ENCODE assay signal across 8 cellular contexts in the genomic region with DNA sequence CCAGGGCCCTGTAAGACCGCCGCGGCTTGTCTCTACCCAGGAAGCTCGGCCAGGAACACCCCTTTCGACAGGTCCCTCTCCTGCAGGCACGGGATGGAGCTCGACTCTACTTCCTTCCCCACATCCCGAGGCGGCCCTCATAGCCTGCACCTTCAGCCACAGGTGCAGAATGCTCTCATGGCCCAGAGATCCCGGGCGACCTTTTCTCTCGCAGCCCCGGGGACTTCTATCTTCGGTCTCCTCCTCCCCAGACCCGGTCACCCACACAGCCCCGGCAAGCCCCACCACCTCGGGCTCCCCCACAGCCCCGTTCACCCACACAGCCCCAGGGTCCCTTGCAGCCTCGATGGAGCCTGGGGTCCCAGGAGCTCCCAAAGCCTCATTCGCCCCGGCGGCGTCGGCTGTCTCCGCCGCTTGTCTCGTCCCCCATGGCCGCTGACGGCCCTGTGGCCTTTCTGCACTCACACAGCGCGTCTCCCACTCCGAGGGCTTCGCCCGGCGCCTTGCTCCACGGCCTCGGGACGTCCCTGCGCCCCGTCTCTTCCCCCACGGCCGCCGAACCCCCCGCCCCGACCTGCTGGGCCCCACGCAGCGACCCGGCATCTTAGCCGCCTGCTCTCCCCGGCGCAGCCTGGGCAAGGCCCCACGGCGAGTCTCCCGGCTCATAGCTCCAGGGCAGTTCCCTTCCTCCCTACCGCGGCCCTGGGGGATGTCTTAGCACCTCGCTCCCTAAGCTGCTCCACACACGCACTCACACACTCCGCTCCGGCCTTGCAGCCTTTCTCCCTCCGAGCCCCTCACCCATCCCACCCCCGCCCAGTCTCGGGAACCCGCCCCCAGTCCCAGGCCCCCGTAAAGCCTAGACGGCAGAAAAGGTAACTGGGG. TPM values are rescaled to one million over a fixed set of nuclear protein-coding genes. Genes with fewer than 3 reads are reported as not detected.
A peak's percentile ranks its signal among the peaks of the same experiment; 100 is the strongest.
DNase-seq lines count a peak whose midpoint lies in the region; ATAC-seq, FAIRE-seq and TF ChIP-seq lines count a peak whose summit lies in the region.

No MANE protein-coding gene starts in this region.

- intact Hi-C loops in left colon (cut with DNase I, micrococcal nuclease): no loop called here

- H3K4me1 Mint-ChIP-seq in chondrocyte (ENCODE audit: low read depth): peaks cover 35% of the 10 kb centered on the region

- TF ChIP-seq CTCF in chondrocyte (IDR thresholded peaks at IDR 0.05): no peak

- peaks cover 4% of the 10 kb centered on the region for H3K36me3 Mint-ChIP-seq in chondrocyte (ENCODE audit: low read depth)

- peak overlapping the region; percentile 82 for H3K4me3 Mint-ChIP-seq in chondrocyte (ENCODE audit: unreplicated experiment)

- H3K9me3 Mint-ChIP-seq in chondrocyte (ENCODE audit: low read depth): no peaks in the 10 kb centered on the region

- peak overlapping the region; percentile 95 for H3K27ac Mint-ChIP-seq in chondrocyte (ENCODE audit: unreplicated experiment)

- FAIRE-seq in H54 (lab: Jason Lieb, UNC): no peak

- no peak for TF ChIP-seq POLR2A in H54 (IDR thresholded peaks at IDR 0.05; ENCODE audit: low read depth, low read length)

- H3K27me3 Mint-ChIP-seq in chondrocyte (ENCODE audit: low read depth): no peaks in the 10 kb centered on the region

- peak; percentile 4 for ATAC-seq in HG02588 (IDR thresholded peaks at IDR 0.05; ENCODE audit: unreplicated experiment)
- peak; percentile 54 for ATAC-seq in left colon
- ATAC-seq in stimulated activated naive CD8-positive, alpha-beta T cell treated with anti-CD3 and anti-CD28 coated beads, Interleukin-15, Interleukin-2, amounts not matched to agents 100 U/mL and 50 U/mL, for 24 hours: peak; percentile 16

- DNase-seq in EL (peak; percentile 48), RPMI8226 (peak; percentile 43), chondrocyte (ENCODE audit: low spot score) (no peak), left colon (peak; percentile 37 to 55), cortex of kidney (lab: John Stamatoyannopoulos, UW) (no peak), H54 (ENCODE audit: insufficient read length, low spot score) (no peak)
- peak; percentile 45 for DNase-seq in stimulated activated naive CD8-positive, alpha-beta T cell treated with anti-CD3 and anti-CD28 coated beads, Interleukin-15, Interleukin-2, amounts not matched to agents 100 U/mL and 50 U/mL, for 24 hours

RNA-seq across cellular contexts. Expression of gene KIAA0753, which starts 0.6 kb away (rescaled TPM):
- total RNA-seq in chondrocyte (14.5 to 19.1 TPM (median 15.8 TPM) in 3 replicates), left colon (10 to 100 TPM; 14.1 to 15.8 TPM)

RNA-seq across cellular contexts. Expression of gene TXNDC17, which starts 1.0 kb away (rescaled TPM):
- 71.5 to 76.2 TPM (median 76.1 TPM) in 3 replicates for total RNA-seq in chondrocyte
- total RNA-seq in left colon: 100 to 1,000 TPM; 135 to 151 TPM

RNA-seq across cellular contexts. Expression of gene MED31, which starts 11.5 kb away (rescaled TPM):
- total RNA-seq in chondrocyte (12.9 to 24.2 TPM (median 14.5 TPM) in 3 replicates), left colon (10 to 100 TPM in 1 of 2 donors, 1 to 10 TPM in 1; 9.2 to 11.3 TPM)

RNA-seq across cellular contexts. Expression of gene C17orf100, which starts 11.7 kb away (rescaled TPM):
- total RNA-seq in chondrocyte (2.0 to 3.0 TPM (median 2.9 TPM) in 3 replicates), left colon (1 to 10 TPM; 2.0 to 3.2 TPM)

Comparison
In these comparisons a context has a peak if more than half of its experiments do, and no peak if none do; other contexts are left out.
1. DNase-seq: peak in EL (single experiment), RPMI8226 (single experiment), left colon (2 of 2) and stimulated activated naive CD8-positive, alpha-beta T cell treated with anti-CD3 and anti-CD28 coated beads, Interleukin-15, Interleukin-2, amounts not matched to agents 100 U/mL and 50 U/mL, for 24 hours (single experiment); none in chondrocyte (single experiment), cortex of kidney (single experiment) and H54 (single experiment).
2. ATAC-seq: peak in every context shown above with its lines; median percentile 54 in left colon; 16 in stimulated activated naive CD8-positive, alpha-beta T cell treated with anti-CD3 and anti-CD28 coated beads, Interleukin-15, Interleukin-2, amounts not matched to agents 100 U/mL and 50 U/mL, for 24 hours; 4 in HG02588.